11 cellular contexts compared by ENCODE assay signal in genomic region chr12:128976120-128976519, GRCh38.
A peak's percentile ranks its signal among the peaks of the same experiment; 100 is the strongest.
DNase-seq lines count a peak whose midpoint lies in the region; ATAC-seq and TF ChIP-seq lines count a peak whose summit lies in the region.
"Had no signal": no experiment of that assay in that cellular context is flagged by ENCODE, and none has a peak within 500 bp of the region (broad histone marks: within the 10 kb centered on the region; RNA-seq: fewer than 3 reads in every experiment).

No MANE protein-coding gene starts in this region.

- no peaks in the 10 kb centered on the region for H3K9me3 Mint-ChIP-seq in activated naive CD4-positive, alpha-beta T cell treated with anti-CD3 and anti-CD28 coated beads for 36 hours
- H3K9me3 Mint-ChIP-seq in activated B cell treated with CpG ODN at 0.5 μM for 24 hours = no peaks in the 10 kb centered on the region

- CTCF ChIA-PET in activated naive CD4-positive, alpha-beta T cell treated with anti-CD3 and anti-CD28 coated beads for 36 hours (lab: Charles Lee) = interaction anchor here (0.5 to 1.3 kb wide), 2 partner anchors 9 to 323 kb away, joined by 3 to 4 read pairs; no protein-coding TSS in a partner anchor
- CTCF ChIA-PET in activated B cell treated with CpG ODN at 0.5 μM for 24 hours (lab: Charles Lee) (interaction anchor here (1.1 kb wide), 1 partner anchor 26 kb away, joined by 3 read pairs; no protein-coding TSS in a partner anchor), RWPE1 (lab: Yijun Ruan, JAX) (interaction anchor here (0.5 to 1.0 kb wide), 2 partner anchors 156 to 1058 kb away, joined by 3 read pairs; no protein-coding TSS in a partner anchor)

- peaks cover 13% of the 10 kb centered on the region for H3K27me3 ChIP-seq in thymus (ENCODE audit: control insufficient read depth, insufficient read depth)

- peak; percentile 38 for DNase-seq in activated naive CD4-positive, alpha-beta T cell treated with anti-CD3 and anti-CD28 coated beads for 36 hours
- no peak for DNase-seq in activated naive CD4-positive, alpha-beta T cell (lab: John Stamatoyannopoulos, UW)
- no peak for DNase-seq in activated B cell treated with CpG ODN at 0.5 μM for 24 hours
- peak; percentile 27 for DNase-seq in inferior parietal cortex (ENCODE audit: extremely low spot score)
- no peak for DNase-seq in RWPE1 (ENCODE audit: low spot score)
- DNase-seq: NCI-H2081 treated with DMSO at 0.1 percent for 48 hours had no signal

- peaks cover 31% of the 10 kb centered on the region for H3K27me3 Mint-ChIP-seq in activated naive CD4-positive, alpha-beta T cell treated with anti-CD3 and anti-CD28 coated beads for 36 hours (ENCODE audit: low read depth)
- peaks cover 62% of the 10 kb centered on the region for H3K27me3 Mint-ChIP-seq in activated B cell treated with CpG ODN at 0.5 μM for 24 hours

- H3K36me3 ChIP-seq in thymus (ENCODE audit: control insufficient read depth, insufficient read depth) = no peaks in the 10 kb centered on the region
- H3K36me3 ChIP-seq: HAP-1 had no signal

- no peaks in the 10 kb centered on the region for H3K4me1 Mint-ChIP-seq in activated naive CD4-positive, alpha-beta T cell treated with anti-CD3 and anti-CD28 coated beads for 36 hours (ENCODE audit: low read depth)
- peaks cover 11% of the 10 kb centered on the region for H3K4me1 Mint-ChIP-seq in activated B cell treated with CpG ODN at 0.5 μM for 24 hours

- TF ChIP-seq CTCF in activated B cell treated with CpG ODN at 0.5 μM for 24 hours (IDR thresholded peaks at IDR 0.05) (no peak), RWPE1 (conservative IDR thresholded peaks at IDR 0.05; ENCODE audit: low read depth) (no peak)

- peaks cover 2% of the 10 kb centered on the region for H3K4me1 ChIP-seq in thymus (ENCODE audit: control insufficient read depth, insufficient read depth, low read length)
- H3K4me1 ChIP-seq: HAP-1 had no signal

- no peak overlapping the region for H3K4me3 Mint-ChIP-seq in activated naive CD4-positive, alpha-beta T cell treated with anti-CD3 and anti-CD28 coated beads for 36 hours
- H3K4me3 Mint-ChIP-seq in activated B cell treated with CpG ODN at 0.5 μM for 24 hours = peak overlapping the region; percentile 11

- intact Hi-C loops in activated naive CD4-positive, alpha-beta T cell treated with anti-CD3 and anti-CD28 coated beads for 36 hours (cut with micrococcal nuclease) = no loop called here
- intact Hi-C loops in activated B cell treated with CpG ODN at 0.5 μM for 24 hours (cut with micrococcal nuclease) = no loop called here

- POLR2A ChIA-PET in activated B cell treated with CpG ODN at 0.5 μM for 24 hours (lab: Charles Lee) (no interaction called here), RWPE1 (lab: Yijun Ruan, JAX; ENCODE audit: low non-redundant PET) (no interaction called here)

- 9% methylated on average over 14 of the region's 14 CpGs for WGBS in thymus

- ATAC-seq in activated B cell treated with CpG ODN at 0.5 μM for 24 hours (ENCODE audit: low read depth) (no peak), HG03442 (IDR thresholded peaks at IDR 0.05; ENCODE audit: unreplicated experiment) (no peak), HG02884 (IDR thresholded peaks at IDR 0.05; ENCODE audit: unreplicated experiment) (no peak)

- H3K9me3 ChIP-seq in thymus (ENCODE audit: control insufficient read depth) = no peaks in the 10 kb centered on the region
- H3K9me3 ChIP-seq: HAP-1 had no signal

- no peaks in the 10 kb centered on the region for H3K36me3 Mint-ChIP-seq in activated naive CD4-positive, alpha-beta T cell treated with anti-CD3 and anti-CD28 coated beads for 36 hours (ENCODE audit: low read depth)
- no peaks in the 10 kb centered on the region for H3K36me3 Mint-ChIP-seq in activated B cell treated with CpG ODN at 0.5 μM for 24 hours (ENCODE audit: low read depth)

- peak overlapping the region; percentile 7 for H3K4me3 ChIP-seq in thymus (ENCODE audit: low read length)
- H3K4me3 ChIP-seq: HAP-1 had no signal

- H3K27ac ChIP-seq in thymus (ENCODE audit: low read depth) (no peak overlapping the region), RWPE1 (no peak overlapping the region)
- H3K27ac ChIP-seq: C4-2B had no signal

- no peak overlapping the region for H3K27ac Mint-ChIP-seq in activated naive CD4-positive, alpha-beta T cell treated with anti-CD3 and anti-CD28 coated beads for 36 hours
- no peak overlapping the region for H3K27ac Mint-ChIP-seq in activated B cell treated with CpG ODN at 0.5 μM for 24 hours

Comparison
In these comparisons a context has a peak if more than half of its experiments do, and no peak if none do; other contexts are left out.
1. DNase-seq: peak in activated naive CD4-positive, alpha-beta T cell treated with anti-CD3 and anti-CD28 coated beads for 36 hours (single experiment) and inferior parietal cortex (single experiment); none in activated naive CD4-positive, alpha-beta T cell (0 of 4), activated B cell treated with CpG ODN at 0.5 μM for 24 hours (single experiment) and RWPE1 (single experiment).